ENCODE assay signal across 20 cellular contexts in the genomic region with DNA sequence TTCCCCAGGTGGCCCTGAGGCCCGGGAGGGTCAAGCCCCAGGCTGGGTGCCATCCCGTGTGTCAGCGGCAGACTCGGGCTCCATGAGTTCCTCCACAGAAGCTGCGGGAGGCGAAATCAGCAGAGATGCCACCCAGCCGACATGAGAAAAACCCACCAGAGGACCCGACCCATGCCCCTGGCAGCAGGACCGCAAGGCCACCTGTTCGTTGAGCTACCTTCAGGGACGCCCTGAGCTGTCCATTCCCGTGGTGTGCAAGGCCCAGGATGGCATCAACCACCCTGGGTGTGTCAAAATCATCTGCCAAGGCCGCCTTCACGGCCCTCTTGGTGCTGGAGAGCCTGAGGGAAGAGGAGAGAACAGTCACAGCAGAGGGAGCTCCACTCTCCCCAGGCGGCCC. TPM values are rescaled to one million over a fixed set of nuclear protein-coding genes. Genes with fewer than 3 reads are reported as not detected.
DNase-seq lines count a peak whose midpoint lies in the region; ATAC-seq, FAIRE-seq and TF ChIP-seq lines count a peak whose summit lies in the region.
"Had no signal": no experiment of that assay in that cellular context is flagged by ENCODE, and none has a peak within 500 bp of the region (broad histone marks: within the 10 kb centered on the region; RNA-seq: fewer than 3 reads in every experiment).

No MANE protein-coding gene starts in this region.

- peaks cover 17 to 25% of the 10 kb centered on the region in 2 donors for H3K36me3 ChIP-seq in kidney (ENCODE audit: control insufficient read depth in 1 of 2, insufficient read depth in 2 of 2, low read length in 2 of 2)
- H3K36me3 ChIP-seq in rectal smooth muscle tissue (ENCODE audit: control insufficient read depth, insufficient read depth, low read length), result peaks cover 16% of the 10 kb centered on the region

- peaks cover 0 to 66% (median 9%) of the 10 kb centered on the region in 3 donors for H3K36me3 Mint-ChIP-seq in naive thymus-derived CD8-positive, alpha-beta T cell

- peak; percentile 21 for DNase-seq in left cardiac atrium
- DNase-seq in left ventricle myocardium superior, result no peak
- DNase-seq in kidney, result peak; percentile 70
- no peak for DNase-seq in EL
- no peak for DNase-seq in naive thymus-derived CD8-positive, alpha-beta T cell
- DNase-seq in caudate nucleus (lab: John Stamatoyannopoulos, UW), result no peak
- DNase-seq: Calu3; CD8-positive, alpha-beta T cell; NCI-H1417 treated with DMSO at 0.1 percent for 48 hours; NCI-H187 treated with DMSO at 0.1 percent for 48 hours; NCI-H226; PC-9; SJCRH30 had no signal

- H3K9me3 ChIP-seq in kidney (ENCODE audit: control insufficient read depth in 1 of 2, low read length in 2 of 2), result no peaks in the 10 kb centered on the region
- H3K9me3 ChIP-seq: A549, SJCRH30 had no signal

- H3K27ac ChIP-seq in kidney (ENCODE audit: low read depth in 2 of 2, low read length in 2 of 2) (no peak overlapping the region), rectal smooth muscle tissue (ENCODE audit: low read depth, low read length) (peak overlapping the region; percentile 18), caudate nucleus (ENCODE audit: low read depth, low read length) (no peak overlapping the region)
- H3K27ac ChIP-seq: A549, KMS-11, PC-9, SJCRH30 had no signal

- no peaks in the 10 kb centered on the region for H3K27me3 Mint-ChIP-seq in naive thymus-derived CD8-positive, alpha-beta T cell

- no peaks in the 10 kb centered on the region for H3K27me3 ChIP-seq in rectal smooth muscle tissue (ENCODE audit: control insufficient read depth, insufficient read depth, low read length)
- H3K27me3 ChIP-seq: SJCRH30 had no signal

- TF ChIP-seq CTCF in kidney (IDR thresholded peaks at IDR 0.05; ENCODE audit: borderline replicate concordance, extremely low read depth, insufficient read depth), result no peak

- ATAC-seq in left cardiac atrium, result no peak
- ATAC-seq in left ventricle myocardium superior, result no peak
- ATAC-seq in naive thymus-derived CD8-positive, alpha-beta T cell, result no peak
- ATAC-seq in GM21723 (IDR thresholded peaks at IDR 0.05; ENCODE audit: unreplicated experiment), result no peak

- FAIRE-seq in kidney (lab: Jason Lieb, UNC), result no peak
- FAIRE-seq: A549, GM12878, GM19239, H54 had no signal

- H3K4me3 Mint-ChIP-seq in naive thymus-derived CD8-positive, alpha-beta T cell, result no peak overlapping the region
- H3K4me3 Mint-ChIP-seq: CD8-positive, alpha-beta T cell had no signal

- H3K4me3 ChIP-seq in kidney (ENCODE audit: low read length in 2 of 2) (no peak overlapping the region), rectal smooth muscle tissue (ENCODE audit: low read length) (no peak overlapping the region)
- H3K4me3 ChIP-seq: A549, GM12878, PC-9, SJCRH30 had no signal

- H3K4me1 Mint-ChIP-seq in naive thymus-derived CD8-positive, alpha-beta T cell, result peaks cover 0 to 14% (median 5%) of the 10 kb centered on the region in 4 donors

- intact Hi-C loops in left cardiac atrium (cut with DNase I) (no loop called here), left ventricle myocardium superior (cut with micrococcal nuclease) (no loop called here), kidney (cut with DNase I) (no loop called here)

- peak overlapping the region in 3 of 10 donors; percentile 15 to 67 (median 32) for H3K27ac Mint-ChIP-seq in naive thymus-derived CD8-positive, alpha-beta T cell
- H3K27ac Mint-ChIP-seq: CD8-positive, alpha-beta T cell had no signal

- POLR2A ChIA-PET in naive thymus-derived CD8-positive, alpha-beta T cell (lab: Charles Lee), result interaction anchor here (0.6 kb wide), 1 partner anchor 279 kb away, joined by 3 read pairs; no protein-coding TSS in a partner anchor

- H3K9ac ChIP-seq in kidney (ENCODE audit: low read length in 2 of 2) (no peak overlapping the region), rectal smooth muscle tissue (ENCODE audit: low read length) (no peak overlapping the region)
- H3K9ac ChIP-seq: KMS-11 had no signal

- peaks cover 0 to 6% of the 10 kb centered on the region in 2 donors for H3K4me1 ChIP-seq in kidney (ENCODE audit: control insufficient read depth in 1 of 2, insufficient read depth in 1 of 2, low read depth in 1 of 2, low read length in 2 of 2)
- H3K4me1 ChIP-seq in rectal smooth muscle tissue (ENCODE audit: control insufficient read depth, insufficient read depth, low read length), result peaks cover 15% of the 10 kb centered on the region
- H3K4me1 ChIP-seq: A549 had no signal

- H3K9me3 Mint-ChIP-seq in naive thymus-derived CD8-positive, alpha-beta T cell, result no peaks in the 10 kb centered on the region
- H3K9me3 Mint-ChIP-seq: CD8-positive, alpha-beta T cell had no signal

RNA-seq across cellular contexts. Expression of gene NAXD, which starts 30.4 kb away (rescaled TPM):
- total RNA-seq in left cardiac atrium (10 to 100 TPM; 23.7 to 27.0 TPM), left ventricle myocardium superior (30.1 TPM), kidney (37.9 TPM)
- 52.7 TPM for polyA plus RNA-seq in kidney (ENCODE audit: insufficient read depth, low read depth, low replicate concordance)
- total RNA-seq in naive thymus-derived CD8-positive, alpha-beta T cell, result 10 to 100 TPM; 34.3 to 38.1 TPM
- polyA plus RNA-seq in naive thymus-derived CD8-positive, alpha-beta T cell, result 10 to 100 TPM; 10.4 to 26.9 (median 18.1) TPM

Comparison
In these comparisons a context has a peak if more than half of its experiments do, and no peak if none do; other contexts are left out.
1. DNase-seq: peak in left cardiac atrium (single experiment) and kidney (single experiment); none in left ventricle myocardium superior (single experiment), EL (single experiment), naive thymus-derived CD8-positive, alpha-beta T cell (0 of 10) and caudate nucleus (0 of 61).